ENCODE assay signal across 24 cellular contexts in the genomic region with DNA sequence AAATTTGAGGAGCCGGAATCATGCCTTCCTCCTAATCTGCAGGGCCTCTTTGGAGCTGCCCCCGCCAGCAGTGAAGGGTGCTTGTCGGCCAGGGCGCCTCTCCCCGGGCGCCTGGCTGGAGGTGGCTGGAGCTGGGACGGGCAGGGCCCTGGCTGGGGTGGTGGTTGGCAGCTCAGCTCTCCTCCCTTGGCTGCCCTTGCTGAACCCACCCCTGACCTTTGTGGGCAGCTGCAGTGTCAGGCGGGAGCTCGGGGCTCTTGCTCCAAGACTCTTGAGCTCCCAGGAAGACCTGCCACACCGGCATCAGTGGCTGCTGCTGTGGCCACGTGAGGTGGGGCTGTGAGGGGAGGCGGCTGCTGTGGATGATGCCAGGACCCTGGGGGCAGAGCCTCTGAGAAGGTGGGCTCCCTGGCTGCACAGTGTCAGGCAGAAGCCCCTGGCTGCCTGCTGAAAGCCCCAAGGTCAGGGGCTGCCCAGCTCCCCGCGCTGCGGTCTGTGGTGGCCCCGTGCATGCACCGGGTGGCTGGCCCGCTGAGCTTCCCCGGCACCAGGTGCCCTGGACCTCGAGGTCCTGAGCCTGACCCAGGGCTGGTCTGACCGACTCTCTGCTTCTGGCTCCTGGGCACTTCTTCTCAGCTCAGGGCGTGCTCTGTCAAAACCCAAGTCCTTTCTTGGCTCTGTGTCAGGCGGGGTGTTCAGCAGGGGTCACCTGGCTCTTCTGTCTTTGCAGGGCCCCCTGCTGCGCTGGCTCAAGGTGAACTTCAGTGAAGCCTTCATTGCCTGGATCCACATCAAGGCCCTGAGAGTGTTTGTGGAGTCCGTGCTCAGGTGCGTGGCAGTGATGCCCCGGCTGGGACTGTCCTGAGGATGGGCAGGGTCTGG. TPM values are rescaled to one million over a fixed set of nuclear protein-coding genes. Genes with fewer than 3 reads are reported as not detected.
A peak's percentile ranks its signal among the peaks of the same experiment; 100 is the strongest.
DNase-seq lines count a peak whose midpoint lies in the region; FAIRE-seq and TF ChIP-seq lines count a peak whose summit lies in the region.
"Had no signal": no experiment of that assay in that cellular context is flagged by ENCODE, and none has a peak within 500 bp of the region (broad histone marks: within the 10 kb centered on the region; RNA-seq: fewer than 3 reads in every experiment).

No MANE protein-coding gene starts in this region.

- no peak overlapping the region for H3K4me3 ChIP-seq in kidney (ENCODE audit: low read length in 2 of 2)
- H3K4me3 ChIP-seq: esophagus squamous epithelium, gastroesophageal sphincter, Peyer's patch, transverse colon had no signal

- no peak for FAIRE-seq in kidney (lab: Jason Lieb, UNC)

- no peaks in the 10 kb centered on the region for H3K9me3 ChIP-seq in kidney (ENCODE audit: control insufficient read depth in 1 of 2, low read length in 2 of 2)
- H3K9me3 ChIP-seq: esophagus squamous epithelium, gastroesophageal sphincter, Peyer's patch, transverse colon had no signal

- intact Hi-C loops in kidney (cut with DNase I) (no loop called here), posterior vena cava (cut with DNase I) (no loop called here)

- TF ChIP-seq CTCF in RWPE1 (conservative IDR thresholded peaks at IDR 0.05; ENCODE audit: low read depth), result no peak
- TF ChIP-seq CTCF in kidney (IDR thresholded peaks at IDR 0.05; ENCODE audit: borderline replicate concordance, extremely low read depth, insufficient read depth), result no peak

- POLR2A ChIA-PET in RWPE1 (lab: Yijun Ruan, JAX; ENCODE audit: low non-redundant PET), result no interaction called here

- CTCF ChIA-PET in RWPE1 (lab: Yijun Ruan, JAX), result interaction anchor here (0.5 to 1.1 kb wide), 2 partner anchors 54 to 280 kb away, joined by 3 read pairs; no protein-coding TSS in a partner anchor

- no peaks in the 10 kb centered on the region for H3K4me1 ChIP-seq in kidney (ENCODE audit: control insufficient read depth in 1 of 2, insufficient read depth in 1 of 2, low read depth in 1 of 2, low read length in 2 of 2)
- H3K4me1 ChIP-seq: gastroesophageal sphincter, Peyer's patch, transverse colon had no signal

- peak overlapping the region; percentile 0; the same call in 1 of the 2 replicates for H3K27ac ChIP-seq in RWPE1
- no peak overlapping the region for H3K27ac ChIP-seq in kidney (ENCODE audit: low read depth in 2 of 2, low read length in 2 of 2)
- H3K27ac ChIP-seq: esophagus squamous epithelium, gastroesophageal sphincter, Peyer's patch, transverse colon had no signal

- no peak overlapping the region for H3K9ac ChIP-seq in kidney (ENCODE audit: low read length in 2 of 2)

- DNase-seq in D341Med (ENCODE audit: low spot score) (peak; percentile 21), RWPE1 (ENCODE audit: low spot score) (no peak), kidney (peak; percentile 70), posterior vena cava (ENCODE audit: low spot score) (peak; percentile 74), RKO (ENCODE audit: low spot score) (no peak), NCI-H510A treated with DMSO at 0.1 percent for 48 hours (lab: John Stamatoyannopoulos, UW) (no peak), DMS79 treated with DMSO at 0.1 percent for 48 hours (lab: John Stamatoyannopoulos, UW) (no peak)
- DNase-seq: activated CD4-positive, CD25-positive, alpha-beta regulatory T cell; activated CD8-positive, alpha-beta T cell treated with anti-CD3 and anti-CD28 coated beads for 36 hours; activated T-cell treated with anti-CD3 and anti-CD28 coated beads, Interleukin-2, amount 50 U/mL, for 72 hours; effector CD8-positive, alpha-beta T cell; esophagus squamous epithelium; NCI-H1048; NCI-H1930; NCI-H226; occipital lobe; stimulated activated naive B cell treated with anti-CD40 and anti-IgM and Interleukin-4, amounts not matched to agents 10 μg/mL and 1 μg/mL and 100 μg/mL, for 72 hours; T-helper 9 cell; transverse colon had no signal

- peaks cover 12 to 15% of the 10 kb centered on the region in 2 donors for H3K36me3 ChIP-seq in kidney (ENCODE audit: control insufficient read depth in 1 of 2, insufficient read depth in 2 of 2, low read length in 2 of 2)

RNA-seq across cellular contexts. Expression of a gene that starts 34.5 kb away (rescaled TPM):
- total RNA-seq in kidney (225 TPM), posterior vena cava (100 to 1,000 TPM; 111 to 144 TPM)
- 190 TPM for polyA plus RNA-seq in kidney (ENCODE audit: insufficient read depth, low read depth, low replicate concordance)

RNA-seq across cellular contexts. Expression of a gene that starts 56.7 kb away (rescaled TPM):
- total RNA-seq in kidney (4.2 TPM), posterior vena cava (under 1 TPM; 0.33 to 0.42 TPM)
- polyA plus RNA-seq in kidney (ENCODE audit: insufficient read depth, low read depth, low replicate concordance), result 38.0 TPM
- total RNA-seq: activated CD8-positive, alpha-beta T cell treated with anti-CD3 and anti-CD28 coated beads for 36 hours; chondrocyte; HT-29; LHCN-M2 had no signal

Comparison
In these comparisons a context has a peak if more than half of its experiments do, and no peak if none do; other contexts are left out.
1. DNase-seq: peak in D341Med (single experiment), kidney (single experiment) and posterior vena cava (single experiment); none in RWPE1 (single experiment), RKO (single experiment), NCI-H510A treated with DMSO at 0.1 percent for 48 hours (single experiment) and DMS79 treated with DMSO at 0.1 percent for 48 hours (single experiment).